ENCODE assay signal across 8 cellular contexts in the genomic region with DNA sequence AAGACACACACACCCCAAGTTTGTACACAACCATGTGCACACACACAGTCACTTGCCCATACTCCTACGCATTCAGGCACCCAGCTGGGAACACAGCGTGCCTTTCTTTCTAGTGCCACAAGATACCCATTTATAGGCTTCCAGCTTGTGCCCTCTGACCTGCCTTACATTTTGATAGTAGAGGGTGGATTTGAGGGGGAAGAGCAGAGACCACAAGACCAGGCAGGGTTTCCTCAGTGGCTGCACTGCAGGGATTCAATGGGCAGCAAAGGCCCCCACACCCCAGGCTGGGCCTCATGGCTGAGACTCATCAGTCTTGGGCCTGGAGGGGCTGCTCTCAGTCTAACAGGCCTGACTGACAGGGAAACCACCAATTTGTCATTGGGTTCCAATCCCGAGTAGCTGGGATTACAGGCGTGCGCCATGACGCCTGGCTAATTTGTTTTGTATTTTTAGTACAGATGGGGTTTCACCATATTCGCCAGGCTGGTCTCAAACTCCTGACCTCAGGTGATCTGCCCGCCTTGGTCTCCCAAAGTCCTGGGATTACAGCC. TPM values are rescaled to one million over a fixed set of nuclear protein-coding genes. Genes with fewer than 3 reads are reported as not detected.
DNase-seq lines count a peak whose midpoint lies in the region; ATAC-seq and TF ChIP-seq lines count a peak whose summit lies in the region.

No MANE protein-coding gene starts in this region.

- H3K9me3 Mint-ChIP-seq in activated T-helper 1 cell treated with anti-CD3 and anti-CD28 coated beads, Interleukin-12 subunit alpha, Interleukin-12 subunit beta, Interleukin-2, Interleukin-4 antibody, amounts not matched to agents 30 ng/mL and 10 ng/mL and 1 ng/mL, durations not matched to agents 14 hours and 24 hours and 36 hours: no peaks in the 10 kb centered on the region

- H3K9me3 ChIP-seq in mesenchymal stem cell (ENCODE audit: control insufficient read depth, low read length): no peaks in the 10 kb centered on the region
- no peaks in the 10 kb centered on the region for H3K9me3 ChIP-seq in thoracic aorta

- H3K27ac ChIP-seq in mesenchymal stem cell (ENCODE audit: low read length, poor library complexity, severe bottlenecking): no peak overlapping the region
- peak overlapping the region; percentile 20 to 79 for H3K27ac ChIP-seq in thoracic aorta

- no peak overlapping the region for H2BK5ac ChIP-seq in mesenchymal stem cell (ENCODE audit: low read depth, low read length, poor library complexity, severe bottlenecking)

- TF ChIP-seq CTCF in thoracic aorta (IDR thresholded peaks at IDR 0.05) (no peak), GM10266 (IDR thresholded peaks at IDR 0.05; ENCODE audit: control insufficient read depth, insufficient read depth, low read depth, missing control alignments) (no peak)

- no peak overlapping the region for H3K9ac ChIP-seq in mesenchymal stem cell (ENCODE audit: low read length)

- H3K4me3 ChIP-seq in mesenchymal stem cell (ENCODE audit: insufficient read depth in 1 of 2, low read depth in 1 of 2, low read length in 2 of 2) (no peak overlapping the region), thoracic aorta (no peak overlapping the region)

- H3K79me1 ChIP-seq in mesenchymal stem cell (replicated peaks; ENCODE audit: low read length, poor library complexity, severe bottlenecking): no peaks in the 10 kb centered on the region

- peak overlapping the region; percentile 100 for H3K27ac Mint-ChIP-seq in activated T-helper 1 cell treated with anti-CD3 and anti-CD28 coated beads, Interleukin-12 subunit alpha, Interleukin-12 subunit beta, Interleukin-2, Interleukin-4 antibody, amounts not matched to agents 30 ng/mL and 10 ng/mL and 1 ng/mL, durations not matched to agents 14 hours and 24 hours and 36 hours

- no peak overlapping the region for H3K14ac ChIP-seq in mesenchymal stem cell (ENCODE audit: low read length in 2 of 2)

- H3K36me3 Mint-ChIP-seq in activated T-helper 1 cell treated with anti-CD3 and anti-CD28 coated beads, Interleukin-12 subunit alpha, Interleukin-12 subunit beta, Interleukin-2, Interleukin-4 antibody, amounts not matched to agents 30 ng/mL and 10 ng/mL and 1 ng/mL, durations not matched to agents 14 hours and 24 hours and 36 hours (ENCODE audit: low read depth): no peaks in the 10 kb centered on the region

- H3K4me2 ChIP-seq in mesenchymal stem cell (ENCODE audit: low read length, poor library complexity, severe bottlenecking): no peak overlapping the region

- H3K4me1 Mint-ChIP-seq in activated T-helper 1 cell treated with anti-CD3 and anti-CD28 coated beads, Interleukin-12 subunit alpha, Interleukin-12 subunit beta, Interleukin-2, Interleukin-4 antibody, amounts not matched to agents 30 ng/mL and 10 ng/mL and 1 ng/mL, durations not matched to agents 14 hours and 24 hours and 36 hours (ENCODE audit: low read depth): peaks cover 71% of the 10 kb centered on the region

- H4K8ac ChIP-seq in mesenchymal stem cell (ENCODE audit: low read length): peak overlapping the region; percentile 86

- no peak for ATAC-seq in thoracic aorta (ENCODE audit: insufficient number of reproducible peaks, low FRiP score, low read depth)

- peak overlapping the region; percentile 23 for H2BK120ac ChIP-seq in mesenchymal stem cell (ENCODE audit: low read depth, low read length)

- peak; percentile 40 for DNase-seq in activated T-cell treated with anti-CD3 and anti-CD28 coated beads for 24 hours (ENCODE audit: low read depth)
- DNase-seq in activated T-cell treated with anti-CD3 and anti-CD28 coated beads for 4 hours: no peak
- DNase-seq in activated T-helper 1 cell treated with anti-CD3 and anti-CD28 coated beads, Interleukin-12 subunit alpha, Interleukin-12 subunit beta, Interleukin-2, Interleukin-4 antibody, amounts not matched to agents 30 ng/mL and 10 ng/mL and 1 ng/mL, durations not matched to agents 14 hours and 24 hours and 36 hours (ENCODE audit: low spot score): peak; percentile 20
- no peak for DNase-seq in mesenchymal stem cell
- DNase-seq in thoracic aorta (ENCODE audit: low spot score): no peak
- no peak for DNase-seq in NCI-H1105 treated with DMSO at 0.1 percent for 48 hours (lab: John Stamatoyannopoulos, UW)
- DNase-seq in iPS-NIHi7 (ENCODE audit: extremely low spot score): no peak
- no peak for DNase-seq in GM10266 (ENCODE audit: extremely low spot score)

- WGBS in mesenchymal stem cell: over 99% methylated on average over 6 of the region's 8 CpGs

- no peak overlapping the region for H3K23ac ChIP-seq in mesenchymal stem cell (ENCODE audit: low read length in 2 of 2)

- H3K27me3 ChIP-seq in mesenchymal stem cell (ENCODE audit: control insufficient read depth in 1 of 2, insufficient read depth in 1 of 2, low read length in 2 of 2) (no peaks in the 10 kb centered on the region), thoracic aorta (replicated peaks; ENCODE audit: insufficient read depth) (no peaks in the 10 kb centered on the region)

- peak overlapping the region; percentile 16 for H2AK5ac ChIP-seq in mesenchymal stem cell (ENCODE audit: low read length, severe bottlenecking)

- H4K91ac ChIP-seq in mesenchymal stem cell (ENCODE audit: low read length): peak overlapping the region; percentile 25

- peak overlapping the region; percentile 93 for H3K4me3 Mint-ChIP-seq in activated T-helper 1 cell treated with anti-CD3 and anti-CD28 coated beads, Interleukin-12 subunit alpha, Interleukin-12 subunit beta, Interleukin-2, Interleukin-4 antibody, amounts not matched to agents 30 ng/mL and 10 ng/mL and 1 ng/mL, durations not matched to agents 14 hours and 24 hours and 36 hours

- peak overlapping the region in 1 of 2 experiments; percentile 9 for H3K4ac ChIP-seq in mesenchymal stem cell (ENCODE audit: low read depth in 1 of 2, low read length in 2 of 2)

- intact Hi-C loops in activated T-helper 1 cell treated with anti-CD3 and anti-CD28 coated beads, Interleukin-12 subunit alpha, Interleukin-12 subunit beta, Interleukin-2, Interleukin-4 antibody, amounts not matched to agents 30 ng/mL and 10 ng/mL and 1 ng/mL, durations not matched to agents 14 hours and 24 hours and 36 hours (cut with micrococcal nuclease): loop anchor here (1.0 to 10.0 kb wide), 9 partner anchors 9 to 902 kb away; partner anchors contain the start of genes CLPX, DENND4A, PPIB and RNU5B-1

- peak overlapping the region; percentile 49 for H2BK15ac ChIP-seq in mesenchymal stem cell (ENCODE audit: low read depth, poor library complexity, severe bottlenecking)

- H3K36me3 ChIP-seq in mesenchymal stem cell (ENCODE audit: control insufficient read depth in 1 of 2, insufficient read depth in 2 of 2, low read depth in 1 of 2, low read length in 2 of 2): no peaks in the 10 kb centered on the region
- H3K36me3 ChIP-seq in thoracic aorta: no peaks in the 10 kb centered on the region

- H2BK12ac ChIP-seq in mesenchymal stem cell (ENCODE audit: low read length in 2 of 2): peak overlapping the region; percentile 21 to 59

- H2AFZ ChIP-seq in mesenchymal stem cell (ENCODE audit: low read depth, low read length): no peak overlapping the region

- H3K18ac ChIP-seq in mesenchymal stem cell (ENCODE audit: low read depth in 1 of 2, low read length in 2 of 2): peak overlapping the region in 1 of 2 experiments; percentile 16

- H3K27me3 Mint-ChIP-seq in activated T-helper 1 cell treated with anti-CD3 and anti-CD28 coated beads, Interleukin-12 subunit alpha, Interleukin-12 subunit beta, Interleukin-2, Interleukin-4 antibody, amounts not matched to agents 30 ng/mL and 10 ng/mL and 1 ng/mL, durations not matched to agents 14 hours and 24 hours and 36 hours (ENCODE audit: insufficient read depth): no peaks in the 10 kb centered on the region

- H3K4me1 ChIP-seq in mesenchymal stem cell (ENCODE audit: control insufficient read depth, insufficient read depth, low read depth, low read length): peaks cover 21% of the 10 kb centered on the region
- peaks cover 30 to 45% of the 10 kb centered on the region in 2 donors for H3K4me1 ChIP-seq in thoracic aorta (ENCODE audit: control insufficient read depth in 1 of 2, low read depth in 2 of 2)

RNA-seq across cellular contexts. Expression of gene ANKDD1A, which starts 18.8 kb away (rescaled TPM):
- total RNA-seq in activated T-helper 1 cell treated with anti-CD3 and anti-CD28 coated beads, Interleukin-12 subunit alpha, Interleukin-12 subunit beta, Interleukin-2, Interleukin-4 antibody, amounts not matched to agents 30 ng/mL and 10 ng/mL and 1 ng/mL, durations not matched to agents 14 hours and 24 hours and 36 hours: 0.93 and 1.3 TPM in 2 replicates
- 2.1 TPM for polyA plus RNA-seq in mesenchymal stem cell (2013, experiment 1 of 2)
- 2.1 TPM for polyA plus RNA-seq in mesenchymal stem cell (2013, experiment 2 of 2)
- 10 to 100 TPM; 27.5 to 58.1 TPM for total RNA-seq in thoracic aorta

RNA-seq across cellular contexts. Expression of gene PLEKHO2, which starts 51.2 kb away (rescaled TPM):
- 17.0 and 17.8 TPM in 2 replicates for total RNA-seq in activated T-helper 1 cell treated with anti-CD3 and anti-CD28 coated beads, Interleukin-12 subunit alpha, Interleukin-12 subunit beta, Interleukin-2, Interleukin-4 antibody, amounts not matched to agents 30 ng/mL and 10 ng/mL and 1 ng/mL, durations not matched to agents 14 hours and 24 hours and 36 hours
- polyA plus RNA-seq in mesenchymal stem cell (2013, experiment 1 of 2): 16.3 TPM
- polyA plus RNA-seq in mesenchymal stem cell (2013, experiment 2 of 2): 17.0 TPM
- total RNA-seq in thoracic aorta: 10 to 100 TPM; 50.0 to 53.8 TPM

Comparison
In these comparisons a context has a peak if more than half of its experiments do, and no peak if none do; other contexts are left out.
1. DNase-seq: peak in activated T-cell treated with anti-CD3 and anti-CD28 coated beads for 24 hours (single experiment) and activated T-helper 1 cell treated with anti-CD3 and anti-CD28 coated beads, Interleukin-12 subunit alpha, Interleukin-12 subunit beta, Interleukin-2, Interleukin-4 antibody, amounts not matched to agents 30 ng/mL and 10 ng/mL and 1 ng/mL, durations not matched to agents 14 hours and 24 hours and 36 hours (single experiment); none in activated T-cell treated with anti-CD3 and anti-CD28 coated beads for 4 hours (single experiment), mesenchymal stem cell (single experiment), thoracic aorta (single experiment), NCI-H1105 treated with DMSO at 0.1 percent for 48 hours (single experiment), iPS-NIHi7 (single experiment) and GM10266 (single experiment).
2. RNA of gene ANKDD1A, which starts 18.8 kb away (total RNA-seq): 27.5 to 58.1 TPM in thoracic aorta; 0.93 to 1.3 TPM in activated T-helper 1 cell treated with anti-CD3 and anti-CD28 coated beads, Interleukin-12 subunit alpha, Interleukin-12 subunit beta, Interleukin-2, Interleukin-4 antibody, amounts not matched to agents 30 ng/mL and 10 ng/mL and 1 ng/mL, durations not matched to agents 14 hours and 24 hours and 36 hours; every median in the first group is over 10 times any median in the second.